1 cellular context compared by ENCODE assay signal in genomic region chr1:23763040-23763577, GRCh38.
A peak's percentile ranks its signal among the peaks of the same experiment; 100 is the strongest.
TF ChIP-seq lines count a peak whose summit lies in the region.

No MANE protein-coding gene starts in this region.

TF ChIP-seq in K562, 482 proteins besides CTCF, POLR2A, EP300 and RAD21:
- 0 out of 2 replicates have a peak, but pooled peaks have one; percentile 17 for TF ChIP-seq POLR2AphosphoS5 (IDR thresholded peaks at IDR 0.05; ENCODE audit: control insufficient read depth, insufficient read depth, low read depth, low read length)
- TF ChIP-seq TAF7 (tag; IDR thresholded peaks at IDR 0.05), result no peak
